24 cellular contexts compared by ENCODE assay signal in genomic region chr5:176888865-176889165, GRCh38. TPM values are rescaled to one million over a fixed set of nuclear protein-coding genes. Genes with fewer than 3 reads are reported as not detected.
DNase-seq lines count a peak whose midpoint lies in the region; ATAC-seq and TF ChIP-seq lines count a peak whose summit lies in the region.
"Had no signal": no experiment of that assay in that cellular context is flagged by ENCODE, and none has a peak within 500 bp of the region (broad histone marks: within the 10 kb centered on the region; RNA-seq: fewer than 3 reads in every experiment).

No MANE protein-coding gene starts in this region.

- intact Hi-C loops in natural killer cell (cut with micrococcal nuclease) (no loop called here), prostate gland (cut with DNase I) (no loop called here)

- CTCF ChIA-PET in activated CD4-positive, alpha-beta memory T cell treated with anti-CD3 and anti-CD28 coated beads, Interleukin-2, amount 10 ng/mL, durations not matched to agents 7 days and 5 days (lab: Charles Lee): no interaction called here

- TF ChIP-seq CTCF in natural killer cell (IDR thresholded peaks at IDR 0.05): no peak
- no peak for TF ChIP-seq CTCF in coronary artery (IDR thresholded peaks at IDR 0.05)
- TF ChIP-seq CTCF in neutrophil (IDR thresholded peaks at IDR 0.05): no peak
- no peak for TF ChIP-seq CTCF in prostate gland (IDR thresholded peaks at IDR 0.05)

- no peak overlapping the region for H3K27ac Mint-ChIP-seq in natural killer cell treated with Interleukin-12 subunit alpha and Interleukin-12 subunit beta and Interleukin-15 and Interleukin-18, amount 100 ng/mL, for 72 hours
- H3K27ac Mint-ChIP-seq in natural killer cell: no peak overlapping the region
- no peak overlapping the region for H3K27ac Mint-ChIP-seq in activated CD4-positive, alpha-beta memory T cell treated with anti-CD3 and anti-CD28 coated beads, Interleukin-2, amount 10 ng/mL, durations not matched to agents 7 days and 5 days
- H3K27ac Mint-ChIP-seq: CD4-positive, alpha-beta memory T cell had no signal

- POLR2A ChIA-PET in activated CD4-positive, alpha-beta memory T cell treated with anti-CD3 and anti-CD28 coated beads, Interleukin-2, amount 10 ng/mL, durations not matched to agents 7 days and 5 days (lab: Charles Lee): no interaction called here

- H3K4me3 ChIP-seq in coronary artery (no peak overlapping the region), neutrophil (ENCODE audit: low read depth in 1 of 2, low read length in 1 of 2) (no peak overlapping the region), prostate gland (no peak overlapping the region)
- H3K4me3 ChIP-seq: A549; BLaER1 treated with 17β-estradiol and CSF1 and Interleukin-3, amounts not matched to agents 10 nM and 100 nM had no signal

- H3K9me3 Mint-ChIP-seq in natural killer cell treated with Interleukin-12 subunit alpha and Interleukin-12 subunit beta and Interleukin-15 and Interleukin-18, amount 100 ng/mL, for 72 hours: no peaks in the 10 kb centered on the region
- no peaks in the 10 kb centered on the region for H3K9me3 Mint-ChIP-seq in natural killer cell
- no peaks in the 10 kb centered on the region for H3K9me3 Mint-ChIP-seq in activated CD4-positive, alpha-beta memory T cell treated with anti-CD3 and anti-CD28 coated beads, Interleukin-2, amount 10 ng/mL, durations not matched to agents 7 days and 5 days
- H3K9me3 Mint-ChIP-seq: CD4-positive, alpha-beta memory T cell had no signal

- no peak for ATAC-seq in natural killer cell treated with Interleukin-12 subunit alpha and Interleukin-12 subunit beta and Interleukin-15 and Interleukin-18, amount 100 ng/mL, for 72 hours
- ATAC-seq in natural killer cell: no peak
- ATAC-seq: A549 had no signal

- H3K9me3 ChIP-seq in neutrophil (no peaks in the 10 kb centered on the region), prostate gland (no peaks in the 10 kb centered on the region)
- H3K9me3 ChIP-seq: A549; BE2C; BLaER1 treated with 17β-estradiol and CSF1 and Interleukin-3, amounts not matched to agents 10 nM and 100 nM had no signal

- H3K4me3 Mint-ChIP-seq in natural killer cell treated with Interleukin-12 subunit alpha and Interleukin-12 subunit beta and Interleukin-15 and Interleukin-18, amount 100 ng/mL, for 72 hours: no peak overlapping the region
- H3K4me3 Mint-ChIP-seq in natural killer cell: no peak overlapping the region
- H3K4me3 Mint-ChIP-seq in activated CD4-positive, alpha-beta memory T cell treated with anti-CD3 and anti-CD28 coated beads, Interleukin-2, amount 10 ng/mL, durations not matched to agents 7 days and 5 days: no peak overlapping the region
- H3K4me3 Mint-ChIP-seq: CD4-positive, alpha-beta memory T cell had no signal

- WGBS in prostate gland: 93% methylated on average over 1 of the region's 1 CpG

- H3K27me3 ChIP-seq in neutrophil (no peaks in the 10 kb centered on the region), prostate gland (replicated peaks; ENCODE audit: insufficient read depth) (no peaks in the 10 kb centered on the region)
- H3K27me3 ChIP-seq: BE2C had no signal

- no peak for TF ChIP-seq POLR2A in prostate gland (IDR thresholded peaks at IDR 0.05)

- H3K36me3 ChIP-seq in neutrophil: peaks cover 95% of the 10 kb centered on the region
- H3K36me3 ChIP-seq in prostate gland: no peaks in the 10 kb centered on the region
- H3K36me3 ChIP-seq: BE2C had no signal

- DNase-seq in natural killer cell treated with Interleukin-12 subunit alpha and Interleukin-12 subunit beta and Interleukin-15 and Interleukin-18, amount 100 ng/mL, for 72 hours (ENCODE audit: low spot score): peak; percentile 16
- DNase-seq in natural killer cell (no peak), coronary artery (ENCODE audit: low spot score) (peak; percentile 43), NCI-H446 treated with DMSO at 0.1 percent for 48 hours (lab: John Stamatoyannopoulos, UW) (no peak), prostate gland (ENCODE audit: low spot score) (no peak), HuH-7.5 (ENCODE audit: low spot score) (no peak)
- no peak for DNase-seq in activated CD4-positive, alpha-beta memory T cell treated with anti-CD3 and anti-CD28 coated beads, Interleukin-2, amount 10 ng/mL, durations not matched to agents 7 days and 5 days
- DNase-seq: ACHN; AML-193; BE2C; Calu3; CD4-positive, alpha-beta memory T cell; COR-L47; DMS53; DMS79 treated with DMSO at 0.1 percent for 48 hours; GF-D8; GOT3; HCEC 1CT had no signal

- H3K27ac ChIP-seq in coronary artery (no peak overlapping the region), neutrophil (peak overlapping the region; percentile 88), prostate gland (no peak overlapping the region)
- H3K27ac ChIP-seq: 22Rv1; A549; BLaER1 treated with 17β-estradiol and CSF1 and Interleukin-3, amounts not matched to agents 10 nM and 100 nM had no signal

- H3K4me1 Mint-ChIP-seq in natural killer cell treated with Interleukin-12 subunit alpha and Interleukin-12 subunit beta and Interleukin-15 and Interleukin-18, amount 100 ng/mL, for 72 hours (ENCODE audit: low read depth in 2 of 2): peaks cover 0 to 3% of the 10 kb centered on the region in 2 donors
- no peaks in the 10 kb centered on the region for H3K4me1 Mint-ChIP-seq in natural killer cell
- peaks cover 8% of the 10 kb centered on the region for H3K4me1 Mint-ChIP-seq in activated CD4-positive, alpha-beta memory T cell treated with anti-CD3 and anti-CD28 coated beads, Interleukin-2, amount 10 ng/mL, durations not matched to agents 7 days and 5 days

- peaks cover 9 to 15% of the 10 kb centered on the region in 2 donors for H3K27me3 Mint-ChIP-seq in natural killer cell treated with Interleukin-12 subunit alpha and Interleukin-12 subunit beta and Interleukin-15 and Interleukin-18, amount 100 ng/mL, for 72 hours
- H3K27me3 Mint-ChIP-seq in natural killer cell (ENCODE audit: low read depth in 2 of 2): peaks cover 4 to 20% of the 10 kb centered on the region in 2 donors
- H3K27me3 Mint-ChIP-seq in activated CD4-positive, alpha-beta memory T cell treated with anti-CD3 and anti-CD28 coated beads, Interleukin-2, amount 10 ng/mL, durations not matched to agents 7 days and 5 days: no peaks in the 10 kb centered on the region

- H3K4me1 ChIP-seq in neutrophil (ENCODE audit: control insufficient read depth in 1 of 2, insufficient read depth in 1 of 2, low read depth in 1 of 2, low read length in 1 of 2): peaks cover 54 to 60% of the 10 kb centered on the region in 2 experiments
- H3K4me1 ChIP-seq in prostate gland (replicated peaks): no peaks in the 10 kb centered on the region
- H3K4me1 ChIP-seq: A549 had no signal

- H3K36me3 Mint-ChIP-seq in natural killer cell treated with Interleukin-12 subunit alpha and Interleukin-12 subunit beta and Interleukin-15 and Interleukin-18, amount 100 ng/mL, for 72 hours: no peaks in the 10 kb centered on the region
- H3K36me3 Mint-ChIP-seq in natural killer cell: no peaks in the 10 kb centered on the region
- H3K36me3 Mint-ChIP-seq in activated CD4-positive, alpha-beta memory T cell treated with anti-CD3 and anti-CD28 coated beads, Interleukin-2, amount 10 ng/mL, durations not matched to agents 7 days and 5 days (ENCODE audit: low read depth): no peaks in the 10 kb centered on the region
- H3K36me3 Mint-ChIP-seq: CD4-positive, alpha-beta memory T cell had no signal

RNA-seq across cellular contexts. Expression of gene HK3, which starts 10.3 kb away (rescaled TPM):
- total RNA-seq in natural killer cell treated with Interleukin-12 subunit alpha and Interleukin-12 subunit beta and Interleukin-15 and Interleukin-18, amount 100 ng/mL, for 72 hours: 10 to 100 TPM in 1 of 2 donors, under 1 TPM in 1; 0.36 to 13.3 TPM
- 10 to 100 TPM in 2 of 3 donors, 1 to 10 TPM in 1; 6.6 to 56.1 (median 26.2) TPM for total RNA-seq in natural killer cell
- total RNA-seq in activated CD4-positive, alpha-beta memory T cell treated with anti-CD3 and anti-CD28 coated beads, Interleukin-2, amount 10 ng/mL, durations not matched to agents 7 days and 5 days: under 1 TPM in 1 of 2 experiments, not detected in 1; 0.33 TPM
- total RNA-seq in prostate gland: 1 to 10 TPM in 1 of 2 donors, under 1 TPM in 1; 0.50 to 4.7 TPM
- total RNA-seq: Daoy, G401 had no signal

Comparison
In these comparisons a context has a peak if more than half of its experiments do, and no peak if none do; other contexts are left out.
1. DNase-seq: peak in natural killer cell treated with Interleukin-12 subunit alpha and Interleukin-12 subunit beta and Interleukin-15 and Interleukin-18, amount 100 ng/mL, for 72 hours (single experiment) and coronary artery (single experiment); none in natural killer cell (single experiment), activated CD4-positive, alpha-beta memory T cell treated with anti-CD3 and anti-CD28 coated beads, Interleukin-2, amount 10 ng/mL, durations not matched to agents 7 days and 5 days (single experiment), NCI-H446 treated with DMSO at 0.1 percent for 48 hours (single experiment), prostate gland (single experiment) and HuH-7.5 (single experiment).